In the genomic region with DNA sequence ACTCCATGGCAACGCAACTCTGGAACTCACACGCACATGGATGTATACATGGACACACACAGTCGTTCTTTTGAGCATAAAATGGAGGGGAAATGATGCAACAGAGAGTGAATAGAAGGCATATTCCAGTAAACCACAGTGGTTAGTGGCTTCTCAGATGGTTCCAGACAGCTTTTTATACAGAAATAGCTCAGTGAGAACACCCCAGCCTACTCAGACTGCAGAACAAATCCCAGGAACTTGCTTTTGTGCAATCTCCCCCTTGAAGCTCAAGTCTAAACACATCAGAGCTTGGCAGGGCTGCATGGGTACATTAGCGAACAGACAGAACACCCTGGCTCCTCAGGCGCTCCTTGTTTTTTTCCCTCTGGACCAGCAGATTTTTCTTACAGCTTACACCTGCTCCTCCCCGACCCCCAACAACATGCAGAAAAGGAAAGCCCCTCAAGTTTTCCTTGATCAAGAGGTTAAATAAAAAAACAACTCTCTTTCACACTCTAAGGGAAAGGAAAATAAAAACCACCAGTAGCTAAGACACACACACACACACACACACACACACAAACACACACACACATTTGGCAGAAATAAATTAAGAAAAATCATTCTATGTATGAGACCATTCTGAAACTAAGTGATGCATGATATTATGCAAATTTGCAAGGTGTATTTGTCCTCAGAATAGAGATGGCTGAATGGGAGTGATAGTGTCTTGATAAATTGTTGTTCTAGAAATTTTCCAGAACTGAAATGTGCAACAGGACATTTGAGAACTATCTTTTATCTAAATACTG, we compare ENCODE assay signal across 1 cellular context.
TF ChIP-seq lines count a peak whose summit lies in the region.

No MANE protein-coding gene starts in this region.

TF ChIP-seq in GM12878, 131 proteins besides CTCF, POLR2A, EP300 and RAD21 (continues in another document):
- TF ChIP-seq POU2F2 (IDR thresholded peaks at IDR 0.05; ENCODE audit: borderline replicate concordance, low read depth, low read length) (no peak), GABPA (IDR thresholded peaks at IDR 0.05; ENCODE audit: low read depth) (0 out of 2 replicates have a peak, but pooled peaks have one; percentile 38), BHLHE40 (IDR thresholded peaks at IDR 0.05; ENCODE audit: borderline replicate concordance in 1 of 2, low read depth in 2 of 2, low read length in 1 of 2) (no peak), EED (IDR thresholded peaks at IDR 0.05; ENCODE audit: low read depth) (peak; percentile 55; the same call in 1 of the 2 replicates), SIX5 (IDR thresholded peaks at IDR 0.05; ENCODE audit: low read depth, low read length, severe bottlenecking) (no peak), SPI1 (IDR thresholded peaks at IDR 0.05; ENCODE audit: borderline replicate concordance, insufficient read depth, low read depth, low read length) (no peak), POLR2AphosphoS2 (IDR thresholded peaks at IDR 0.05; ENCODE audit: low read depth, low read length) (no peak), NFIC (IDR thresholded peaks at IDR 0.05; ENCODE audit: low read depth, low read length) (peak; percentile 61; the same call in 1 of the 2 replicates), NBN (IDR thresholded peaks at IDR 0.05) (no peak), SUZ12 (IDR thresholded peaks at IDR 0.05; ENCODE audit: unreplicated experiment) (no peak), KAT2A (conservative IDR thresholded peaks at IDR 0.05; ENCODE audit: control insufficient read depth, low read depth, low read length) (no peak), POLR2AphosphoS5 (IDR thresholded peaks at IDR 0.05; ENCODE audit: low read length) (no peak), SMAD1 (IDR thresholded peaks at IDR 0.05; ENCODE audit: low read depth, partially characterized antibody) (no peak), BCL11A (IDR thresholded peaks at IDR 0.05; ENCODE audit: low read depth, low read length) (no peak), TCF7 (IDR thresholded peaks at IDR 0.05; ENCODE audit: borderline replicate concordance) (no peak), BACH1 (IDR thresholded peaks at IDR 0.05; ENCODE audit: borderline replicate concordance) (no peak), STAT1 (conservative IDR thresholded peaks at IDR 0.05) (no peak), CREB1 (IDR thresholded peaks at IDR 0.05; ENCODE audit: low read depth) (no peak), JUNB (IDR thresholded peaks at IDR 0.05) (no peak), ATF7 (IDR thresholded peaks at IDR 0.05; ENCODE audit: low read depth) (no peak), MYB (IDR thresholded peaks at IDR 0.05; ENCODE audit: borderline replicate concordance, low read depth, low read length) (no peak), TCF3 (IDR thresholded peaks at IDR 0.05; ENCODE audit: borderline replicate concordance, insufficient read depth, low read depth, low read length) (no peak), ESRRA (IDR thresholded peaks at IDR 0.05; ENCODE audit: low read length) (no peak), ZBED1 (IDR thresholded peaks at IDR 0.05; ENCODE audit: borderline replicate concordance) (no peak), MXI1 (IDR thresholded peaks at IDR 0.05; ENCODE audit: low read depth, low read length) (no peak), SMARCA5 (IDR thresholded peaks at IDR 0.05) (no peak), CBFB (IDR thresholded peaks at IDR 0.05; ENCODE audit: low read depth) (no peak), IKZF1 (conservative IDR thresholded peaks at IDR 0.05) (0 out of 2 replicates have a peak, but pooled peaks have one; percentile 27), SMAD5 (IDR thresholded peaks at IDR 0.05; ENCODE audit: low read depth) (no peak), NR2C2 (IDR thresholded peaks at IDR 0.05; ENCODE audit: borderline replicate concordance, control insufficient read depth, insufficient read length, low read depth) (no peak), MEF2B (IDR thresholded peaks at IDR 0.05; ENCODE audit: partially characterized antibody, poor library complexity, severe bottlenecking) (no peak), CHD2 (IDR thresholded peaks at IDR 0.05; ENCODE audit: borderline replicate concordance, low read depth, low read length) (no peak), SUPT20H (IDR thresholded peaks at IDR 0.05; ENCODE audit: borderline replicate concordance, control insufficient read depth, low read depth, low read length) (no peak), HDAC2 (IDR thresholded peaks at IDR 0.05) (no peak), ZNF384 (IDR thresholded peaks at IDR 0.05; ENCODE audit: borderline replicate concordance, low read depth, low read length) (no peak), SIN3A (IDR thresholded peaks at IDR 0.05; ENCODE audit: low read depth, low read length) (no peak), NRF1 (conservative IDR thresholded peaks at IDR 0.05; ENCODE audit: low read depth, low read length) (no peak)
- TF ChIP-seq, protein P1, sequence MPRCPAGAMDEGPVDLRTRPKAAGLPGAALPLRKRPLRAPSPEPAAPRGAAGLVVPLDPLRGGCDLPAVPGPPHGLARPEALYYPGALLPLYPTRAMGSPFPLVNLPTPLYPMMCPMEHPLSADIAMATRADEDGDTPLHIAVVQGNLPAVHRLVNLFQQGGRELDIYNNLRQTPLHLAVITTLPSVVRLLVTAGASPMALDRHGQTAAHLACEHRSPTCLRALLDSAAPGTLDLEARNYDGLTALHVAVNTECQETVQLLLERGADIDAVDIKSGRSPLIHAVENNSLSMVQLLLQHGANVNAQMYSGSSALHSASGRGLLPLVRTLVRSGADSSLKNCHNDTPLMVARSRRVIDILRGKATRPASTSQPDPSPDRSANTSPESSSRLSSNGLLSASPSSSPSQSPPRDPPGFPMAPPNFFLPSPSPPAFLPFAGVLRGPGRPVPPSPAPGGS (IDR thresholded peaks at IDR 0.05; ENCODE audit: borderline replicate concordance, insufficient read depth, low read depth, low read length, poor library complexity, severe bottlenecking), result no peak
- TF ChIP-seq, protein P2, sequence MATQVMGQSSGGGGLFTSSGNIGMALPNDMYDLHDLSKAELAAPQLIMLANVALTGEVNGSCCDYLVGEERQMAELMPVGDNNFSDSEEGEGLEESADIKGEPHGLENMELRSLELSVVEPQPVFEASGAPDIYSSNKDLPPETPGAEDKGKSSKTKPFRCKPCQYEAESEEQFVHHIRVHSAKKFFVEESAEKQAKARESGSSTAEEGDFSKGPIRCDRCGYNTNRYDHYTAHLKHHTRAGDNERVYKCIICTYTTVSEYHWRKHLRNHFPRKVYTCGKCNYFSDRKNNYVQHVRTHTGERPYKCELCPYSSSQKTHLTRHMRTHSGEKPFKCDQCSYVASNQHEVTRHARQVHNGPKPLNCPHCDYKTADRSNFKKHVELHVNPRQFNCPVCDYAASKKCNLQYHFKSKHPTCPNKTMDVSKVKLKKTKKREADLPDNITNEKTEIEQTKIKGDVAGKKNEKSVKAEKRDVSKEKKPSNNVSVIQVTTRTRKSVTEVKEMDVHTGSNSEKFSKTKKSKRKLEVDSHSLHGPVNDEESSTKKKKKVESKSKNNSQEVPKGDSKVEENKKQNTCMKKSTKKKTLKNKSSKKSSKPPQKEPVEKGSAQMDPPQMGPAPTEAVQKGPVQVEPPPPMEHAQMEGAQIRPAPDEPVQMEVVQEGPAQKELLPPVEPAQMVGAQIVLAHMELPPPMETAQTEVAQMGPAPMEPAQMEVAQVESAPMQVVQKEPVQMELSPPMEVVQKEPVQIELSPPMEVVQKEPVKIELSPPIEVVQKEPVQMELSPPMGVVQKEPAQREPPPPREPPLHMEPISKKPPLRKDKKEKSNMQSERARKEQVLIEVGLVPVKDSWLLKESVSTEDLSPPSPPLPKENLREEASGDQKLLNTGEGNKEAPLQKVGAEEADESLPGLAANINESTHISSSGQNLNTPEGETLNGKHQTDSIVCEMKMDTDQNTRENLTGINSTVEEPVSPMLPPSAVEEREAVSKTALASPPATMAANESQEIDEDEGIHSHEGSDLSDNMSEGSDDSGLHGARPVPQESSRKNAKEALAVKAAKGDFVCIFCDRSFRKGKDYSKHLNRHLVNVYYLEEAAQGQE (IDR thresholded peaks at IDR 0.05; ENCODE audit: low read depth, low read length), result no peak
- TF ChIP-seq, protein P3, sequence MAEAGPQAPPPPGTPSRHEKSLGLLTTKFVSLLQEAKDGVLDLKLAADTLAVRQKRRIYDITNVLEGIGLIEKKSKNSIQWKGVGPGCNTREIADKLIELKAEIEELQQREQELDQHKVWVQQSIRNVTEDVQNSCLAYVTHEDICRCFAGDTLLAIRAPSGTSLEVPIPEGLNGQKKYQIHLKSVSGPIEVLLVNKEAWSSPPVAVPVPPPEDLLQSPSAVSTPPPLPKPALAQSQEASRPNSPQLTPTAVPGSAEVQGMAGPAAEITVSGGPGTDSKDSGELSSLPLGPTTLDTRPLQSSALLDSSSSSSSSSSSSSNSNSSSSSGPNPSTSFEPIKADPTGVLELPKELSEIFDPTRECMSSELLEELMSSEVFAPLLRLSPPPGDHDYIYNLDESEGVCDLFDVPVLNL (IDR thresholded peaks at IDR 0.05; ENCODE audit: low read depth, low read length), result no peak
- TF ChIP-seq, protein P4, sequence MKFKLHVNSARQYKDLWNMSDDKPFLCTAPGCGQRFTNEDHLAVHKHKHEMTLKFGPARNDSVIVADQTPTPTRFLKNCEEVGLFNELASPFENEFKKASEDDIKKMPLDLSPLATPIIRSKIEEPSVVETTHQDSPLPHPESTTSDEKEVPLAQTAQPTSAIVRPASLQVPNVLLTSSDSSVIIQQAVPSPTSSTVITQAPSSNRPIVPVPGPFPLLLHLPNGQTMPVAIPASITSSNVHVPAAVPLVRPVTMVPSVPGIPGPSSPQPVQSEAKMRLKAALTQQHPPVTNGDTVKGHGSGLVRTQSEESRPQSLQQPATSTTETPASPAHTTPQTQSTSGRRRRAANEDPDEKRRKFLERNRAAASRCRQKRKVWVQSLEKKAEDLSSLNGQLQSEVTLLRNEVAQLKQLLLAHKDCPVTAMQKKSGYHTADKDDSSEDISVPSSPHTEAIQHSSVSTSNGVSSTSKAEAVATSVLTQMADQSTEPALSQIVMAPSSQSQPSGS (IDR thresholded peaks at IDR 0.05; ENCODE audit: low read length), result no peak
- TF ChIP-seq, protein P5, sequence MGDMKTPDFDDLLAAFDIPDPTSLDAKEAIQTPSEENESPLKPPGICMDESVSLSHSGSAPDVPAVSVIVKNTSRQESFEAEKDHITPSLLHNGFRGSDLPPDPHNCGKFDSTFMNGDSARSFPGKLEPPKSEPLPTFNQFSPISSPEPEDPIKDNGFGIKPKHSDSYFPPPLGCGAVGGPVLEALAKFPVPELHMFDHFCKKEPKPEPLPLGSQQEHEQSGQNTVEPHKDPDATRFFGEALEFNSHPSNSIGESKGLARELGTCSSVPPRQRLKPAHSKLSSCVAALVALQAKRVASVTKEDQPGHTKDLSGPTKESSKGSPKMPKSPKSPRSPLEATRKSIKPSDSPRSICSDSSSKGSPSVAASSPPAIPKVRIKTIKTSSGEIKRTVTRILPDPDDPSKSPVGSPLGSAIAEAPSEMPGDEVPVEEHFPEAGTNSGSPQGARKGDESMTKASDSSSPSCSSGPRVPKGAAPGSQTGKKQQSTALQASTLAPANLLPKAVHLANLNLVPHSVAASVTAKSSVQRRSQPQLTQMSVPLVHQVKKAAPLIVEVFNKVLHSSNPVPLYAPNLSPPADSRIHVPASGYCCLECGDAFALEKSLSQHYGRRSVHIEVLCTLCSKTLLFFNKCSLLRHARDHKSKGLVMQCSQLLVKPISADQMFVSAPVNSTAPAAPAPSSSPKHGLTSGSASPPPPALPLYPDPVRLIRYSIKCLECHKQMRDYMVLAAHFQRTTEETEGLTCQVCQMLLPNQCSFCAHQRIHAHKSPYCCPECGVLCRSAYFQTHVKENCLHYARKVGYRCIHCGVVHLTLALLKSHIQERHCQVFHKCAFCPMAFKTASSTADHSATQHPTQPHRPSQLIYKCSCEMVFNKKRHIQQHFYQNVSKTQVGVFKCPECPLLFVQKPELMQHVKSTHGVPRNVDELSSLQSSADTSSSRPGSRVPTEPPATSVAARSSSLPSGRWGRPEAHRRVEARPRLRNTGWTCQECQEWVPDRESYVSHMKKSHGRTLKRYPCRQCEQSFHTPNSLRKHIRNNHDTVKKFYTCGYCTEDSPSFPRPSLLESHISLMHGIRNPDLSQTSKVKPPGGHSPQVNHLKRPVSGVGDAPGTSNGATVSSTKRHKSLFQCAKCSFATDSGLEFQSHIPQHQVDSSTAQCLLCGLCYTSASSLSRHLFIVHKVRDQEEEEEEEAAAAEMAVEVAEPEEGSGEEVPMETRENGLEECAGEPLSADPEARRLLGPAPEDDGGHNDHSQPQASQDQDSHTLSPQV (IDR thresholded peaks at IDR 0.05), result no peak
- TF ChIP-seq, protein P6, sequence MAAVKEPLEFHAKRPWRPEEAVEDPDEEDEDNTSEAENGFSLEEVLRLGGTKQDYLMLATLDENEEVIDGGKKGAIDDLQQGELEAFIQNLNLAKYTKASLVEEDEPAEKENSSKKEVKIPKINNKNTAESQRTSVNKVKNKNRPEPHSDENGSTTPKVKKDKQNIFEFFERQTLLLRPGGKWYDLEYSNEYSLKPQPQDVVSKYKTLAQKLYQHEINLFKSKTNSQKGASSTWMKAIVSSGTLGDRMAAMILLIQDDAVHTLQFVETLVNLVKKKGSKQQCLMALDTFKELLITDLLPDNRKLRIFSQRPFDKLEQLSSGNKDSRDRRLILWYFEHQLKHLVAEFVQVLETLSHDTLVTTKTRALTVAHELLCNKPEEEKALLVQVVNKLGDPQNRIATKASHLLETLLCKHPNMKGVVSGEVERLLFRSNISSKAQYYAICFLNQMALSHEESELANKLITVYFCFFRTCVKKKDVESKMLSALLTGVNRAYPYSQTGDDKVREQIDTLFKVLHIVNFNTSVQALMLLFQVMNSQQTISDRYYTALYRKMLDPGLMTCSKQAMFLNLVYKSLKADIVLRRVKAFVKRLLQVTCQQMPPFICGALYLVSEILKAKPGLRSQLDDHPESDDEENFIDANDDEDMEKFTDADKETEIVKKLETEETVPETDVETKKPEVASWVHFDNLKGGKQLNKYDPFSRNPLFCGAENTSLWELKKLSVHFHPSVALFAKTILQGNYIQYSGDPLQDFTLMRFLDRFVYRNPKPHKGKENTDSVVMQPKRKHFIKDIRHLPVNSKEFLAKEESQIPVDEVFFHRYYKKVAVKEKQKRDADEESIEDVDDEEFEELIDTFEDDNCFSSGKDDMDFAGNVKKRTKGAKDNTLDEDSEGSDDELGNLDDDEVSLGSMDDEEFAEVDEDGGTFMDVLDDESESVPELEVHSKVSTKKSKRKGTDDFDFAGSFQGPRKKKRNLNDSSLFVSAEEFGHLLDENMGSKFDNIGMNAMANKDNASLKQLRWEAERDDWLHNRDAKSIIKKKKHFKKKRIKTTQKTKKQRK (IDR thresholded peaks at IDR 0.05; ENCODE audit: low read depth, low read length), result no peak
- TF ChIP-seq, protein P7, sequence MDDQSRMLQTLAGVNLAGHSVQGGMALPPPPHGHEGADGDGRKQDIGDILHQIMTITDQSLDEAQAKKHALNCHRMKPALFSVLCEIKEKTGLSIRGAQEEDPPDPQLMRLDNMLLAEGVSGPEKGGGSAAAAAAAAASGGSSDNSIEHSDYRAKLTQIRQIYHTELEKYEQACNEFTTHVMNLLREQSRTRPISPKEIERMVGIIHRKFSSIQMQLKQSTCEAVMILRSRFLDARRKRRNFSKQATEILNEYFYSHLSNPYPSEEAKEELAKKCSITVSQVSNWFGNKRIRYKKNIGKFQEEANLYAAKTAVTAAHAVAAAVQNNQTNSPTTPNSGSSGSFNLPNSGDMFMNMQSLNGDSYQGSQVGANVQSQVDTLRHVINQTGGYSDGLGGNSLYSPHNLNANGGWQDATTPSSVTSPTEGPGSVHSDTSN (IDR thresholded peaks at IDR 0.05; ENCODE audit: insufficient replicate concordance, low read depth, low read length), result no peak
